In genomic region chr20:10218536-10219451, GRCh38 we compare ENCODE assay signal across 8 cellular contexts. TPM values are rescaled to one million over a fixed set of nuclear protein-coding genes. Genes with fewer than 3 reads are reported as not detected.
DNase-seq lines count a peak whose midpoint lies in the region; ATAC-seq and TF ChIP-seq lines count a peak whose summit lies in the region.

Gene SNAP25 (plus strand): TSS chr20:10218830. CDS start chr20:10275492, 56,662 bp downstream.

- H3K9ac ChIP-seq in DND-41 (ENCODE audit: low read depth, low read length): no peak within 1 kb of the TSS

- H3K4me1 Mint-ChIP-seq in T-helper 17 cell: peaks cover 4% of the 10 kb centered on the region
- peaks cover 14% of the 10 kb centered on the region for H3K4me1 Mint-ChIP-seq in central memory CD8-positive, alpha-beta T cell

- no peak within 1 kb of the TSS for H2AFZ ChIP-seq in DND-41 (ENCODE audit: low read depth, low read length)

- no peak for TF ChIP-seq CTCF in DND-41 (IDR thresholded peaks at IDR 0.05; ENCODE audit: borderline replicate concordance, extremely low read depth, low read length, poor library complexity, severe bottlenecking)
- TF ChIP-seq CTCF in spleen (IDR thresholded peaks at IDR 0.05 in 8 of 11, conservative IDR thresholded peaks at IDR 0.05 in 3 of 11): no peak

- H3K79me2 ChIP-seq in DND-41 (ENCODE audit: insufficient read depth, low read length): no peaks in the 10 kb centered on the region

- H3K9me3 Mint-ChIP-seq in central memory CD8-positive, alpha-beta T cell: peaks cover 15% of the 10 kb centered on the region

- H3K27ac Mint-ChIP-seq in T-helper 17 cell: peak within 1 kb of the TSS; percentile 42
- H3K27ac Mint-ChIP-seq in central memory CD8-positive, alpha-beta T cell (ENCODE audit: low read depth): no peak within 1 kb of the TSS

- H3K27me3 ChIP-seq in DND-41 (ENCODE audit: insufficient read depth, low read length, poor library complexity) (no peaks in the 10 kb centered on the region), spleen (replicated peaks in 1 of 7) (peaks cover 6 to 90% (median 44%) of the 10 kb centered on the region in 7 donors)

- no peak for DNase-seq in DND-41
- peak; percentile 94 to 98 (median 97) for DNase-seq in NCI-H1417 (lab: John Stamatoyannopoulos, UW)
- peak in 2 of 3 donors; percentile 15 to 18 for DNase-seq in T-helper 17 cell
- peak in 1 of 2 donors; percentile 14 for DNase-seq in central memory CD8-positive, alpha-beta T cell (ENCODE audit: low spot score in 2 of 2)
- DNase-seq in iris pigment epithelial cell (ENCODE audit: low read depth): peak; percentile 72
- no peak for DNase-seq in spleen
- DNase-seq in mesenteric fat pad (ENCODE audit: low spot score): no peak

- H3K4me2 ChIP-seq in DND-41 (ENCODE audit: insufficient read depth, low read length): no peak within 1 kb of the TSS

- H4K20me1 ChIP-seq in DND-41 (ENCODE audit: insufficient read depth, low read length): no peaks in the 10 kb centered on the region

- TF ChIP-seq POLR2A in spleen (IDR thresholded peaks at IDR 0.05): no peak

- H3K36me3 ChIP-seq in DND-41 (ENCODE audit: insufficient read depth, low read length) (no peaks in the 10 kb centered on the region), spleen (no peaks in the 10 kb centered on the region)

- intact Hi-C loops in spleen (cut with DNase I; ENCODE audit: low total_unique reads): no loop called here

- H3K27ac ChIP-seq in DND-41 (ENCODE audit: low read length): no peak within 1 kb of the TSS
- H3K27ac ChIP-seq in spleen: no peak within 1 kb of the TSS

- H3K4me3 ChIP-seq in DND-41 (ENCODE audit: low read depth in 1 of 2, low read length in 2 of 2) (no peak within 1 kb of the TSS), spleen (peak within 1 kb of the TSS in 6 of 8 donors; percentile 9 to 60 (median 28))

- H3K4me1 ChIP-seq in DND-41 (ENCODE audit: insufficient read depth, low read length) (no peaks in the 10 kb centered on the region), spleen (peaks cover 4 to 25% (median 11%) of the 10 kb centered on the region in 6 donors)

- peak within 1 kb of the TSS; percentile 13 for H3K4me3 Mint-ChIP-seq in T-helper 17 cell
- H3K4me3 Mint-ChIP-seq in central memory CD8-positive, alpha-beta T cell: peak within 1 kb of the TSS; percentile 58

- 2 to 5% (median 2%) methylated on average over 38 to 53 of the region's 53 CpGs for WGBS in spleen, 5 donors

- no peaks in the 10 kb centered on the region for H3K9me3 ChIP-seq in DND-41 (ENCODE audit: insufficient read depth, low read length, severe bottlenecking)
- H3K9me3 ChIP-seq in T-helper 17 cell (ENCODE audit: control insufficient read depth, low read length, poor library complexity, severe bottlenecking): no peaks in the 10 kb centered on the region
- H3K9me3 ChIP-seq in spleen: peaks cover 0 to 5% (median 0%) of the 10 kb centered on the region in 8 donors

- ATAC-seq in DND-41 (ENCODE audit: insufficient read depth, low read depth) (peak; percentile 14; the same call in 1 of the 3 replicates), T-helper 17 cell (peak; percentile 54), GM21717 (IDR thresholded peaks at IDR 0.05; ENCODE audit: unreplicated experiment) (no peak)
- ATAC-seq in central memory CD8-positive, alpha-beta T cell (replicated peaks; ENCODE audit: extremely low read depth, poor library complexity, severe bottlenecking): peak; percentile 44

- peaks cover 35% of the 10 kb centered on the region for H3K27me3 Mint-ChIP-seq in T-helper 17 cell
- peaks cover 75% of the 10 kb centered on the region for H3K27me3 Mint-ChIP-seq in central memory CD8-positive, alpha-beta T cell

- H3K36me3 Mint-ChIP-seq in T-helper 17 cell (ENCODE audit: low read depth): no peaks in the 10 kb centered on the region
- no peaks in the 10 kb centered on the region for H3K36me3 Mint-ChIP-seq in central memory CD8-positive, alpha-beta T cell (ENCODE audit: insufficient read depth)

RNA-seq across cellular contexts. Expression of gene SNAP25, which starts in this region (rescaled TPM):
- not detected for total RNA-seq in T-helper 17 cell
- total RNA-seq in spleen: under 1 TPM in 1 of 7 donors, not detected in 6; 0.80 TPM
- polyA plus RNA-seq in spleen: under 1 TPM; 0.04 to 0.17 (median 0.06) TPM
- total RNA-seq in mesenteric fat pad: 0.29 TPM

Comparison
In these comparisons a context has a peak if more than half of its experiments do, and no peak if none do; other contexts are left out.
1. Peak in DNase-seq and ATAC-seq in T-helper 17 cell; RNA of the gene not detected or under 1 TPM.
2. DNase-seq: peak in NCI-H1417 (3 of 3) and iris pigment epithelial cell (single experiment); none in DND-41 (single experiment), spleen (single experiment) and mesenteric fat pad (single experiment).
3. H3K4me3 ChIP-seq: peak in spleen (6 of 8); none in DND-41 (0 of 2).